Comparison of ENCODE assay signal across 16 cellular contexts in the genomic region with DNA sequence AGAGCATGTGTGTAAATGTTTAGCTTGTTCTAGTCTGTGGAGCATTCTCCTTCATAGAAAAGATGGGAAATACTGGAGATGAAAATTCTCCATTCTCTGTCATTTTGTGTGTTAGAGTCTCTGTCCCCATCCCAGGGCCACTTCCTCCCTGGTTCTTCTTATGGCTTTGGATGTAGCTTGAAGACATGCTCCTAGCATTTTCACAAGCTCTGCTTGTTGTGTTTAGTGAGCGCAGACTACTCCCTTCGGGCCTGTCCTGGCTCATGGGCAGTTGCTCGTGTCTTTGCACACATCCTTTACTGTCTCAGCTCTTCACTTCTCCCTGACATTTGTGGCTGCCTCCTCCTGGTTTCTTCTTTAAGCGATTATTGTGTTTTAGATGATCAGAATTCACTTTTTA. TPM values are rescaled to one million over a fixed set of nuclear protein-coding genes. Genes with fewer than 3 reads are reported as not detected.
A peak's percentile ranks its signal among the peaks of the same experiment; 100 is the strongest.
DNase-seq lines count a peak whose midpoint lies in the region; ATAC-seq and TF ChIP-seq lines count a peak whose summit lies in the region.
"Had no signal": no experiment of that assay in that cellular context is flagged by ENCODE, and none has a peak within 500 bp of the region (broad histone marks: within the 10 kb centered on the region; RNA-seq: fewer than 3 reads in every experiment).

No MANE protein-coding gene starts in this region.

- H3K4me1 Mint-ChIP-seq in activated CD4-positive, alpha-beta T cell treated with anti-CD3 and anti-CD28 coated beads, Interleukin-2, amount 10 ng/mL, durations not matched to agents 24 days and 14 days, result peaks cover 63% of the 10 kb centered on the region
- H3K4me1 Mint-ChIP-seq in activated CD8-positive, alpha-beta T cell treated with anti-CD3 and anti-CD28 coated beads for 36 hours (ENCODE audit: low read depth), result peaks cover 77% of the 10 kb centered on the region

- peak overlapping the region; percentile 42 for H3K27ac Mint-ChIP-seq in activated CD4-positive, alpha-beta T cell treated with anti-CD3 and anti-CD28 coated beads, Interleukin-2, amount 10 ng/mL, durations not matched to agents 24 days and 14 days
- peak overlapping the region; percentile 79 for H3K27ac Mint-ChIP-seq in activated CD8-positive, alpha-beta T cell treated with anti-CD3 and anti-CD28 coated beads for 36 hours
- H3K27ac Mint-ChIP-seq: neural progenitor cell had no signal

- H3K9me3 ChIP-seq in left lung (no peaks in the 10 kb centered on the region), stomach smooth muscle (ENCODE audit: control insufficient read depth in 2 of 2, low read length in 2 of 2) (no peaks in the 10 kb centered on the region)
- H3K9me3 ChIP-seq: upper lobe of left lung had no signal

- H3K27ac ChIP-seq in left lung (peak overlapping the region; percentile 48 to 70), stomach smooth muscle (ENCODE audit: low read length) (peak overlapping the region; percentile 58)
- H3K27ac ChIP-seq: neural progenitor cell had no signal

- no peaks in the 10 kb centered on the region for H3K9me3 Mint-ChIP-seq in activated CD4-positive, alpha-beta T cell treated with anti-CD3 and anti-CD28 coated beads, Interleukin-2, amount 10 ng/mL, durations not matched to agents 24 days and 14 days
- H3K9me3 Mint-ChIP-seq in activated CD8-positive, alpha-beta T cell treated with anti-CD3 and anti-CD28 coated beads for 36 hours, result no peaks in the 10 kb centered on the region
- H3K9me3 Mint-ChIP-seq: neural progenitor cell had no signal

- H3K4me3 ChIP-seq in left lung (no peak overlapping the region), stomach smooth muscle (ENCODE audit: low read length in 2 of 2) (peak overlapping the region in 1 of 2 donors; percentile 40)
- H3K4me3 ChIP-seq: neural progenitor cell, upper lobe of left lung had no signal

- H3K36me3 ChIP-seq in left lung (no peaks in the 10 kb centered on the region), stomach smooth muscle (ENCODE audit: control insufficient read depth in 2 of 2, insufficient read depth in 2 of 2, low read length in 2 of 2) (no peaks in the 10 kb centered on the region)
- H3K36me3 ChIP-seq: neural progenitor cell, upper lobe of left lung had no signal

- H3K4me3 Mint-ChIP-seq in activated CD4-positive, alpha-beta T cell treated with anti-CD3 and anti-CD28 coated beads, Interleukin-2, amount 10 ng/mL, durations not matched to agents 24 days and 14 days, result peak overlapping the region; percentile 27
- H3K4me3 Mint-ChIP-seq in activated CD8-positive, alpha-beta T cell treated with anti-CD3 and anti-CD28 coated beads for 36 hours, result no peak overlapping the region
- H3K4me3 Mint-ChIP-seq: neural progenitor cell had no signal

- ATAC-seq in activated CD8-positive, alpha-beta T cell treated with anti-CD3 and anti-CD28 coated beads for 36 hours, result no peak
- no peak for ATAC-seq in left lung

- H3K27me3 ChIP-seq in left lung, result no peaks in the 10 kb centered on the region
- H3K27me3 ChIP-seq in stomach smooth muscle (ENCODE audit: control insufficient read depth in 1 of 2, insufficient read depth in 2 of 2, low read length in 2 of 2), result no peaks in the 10 kb centered on the region
- H3K27me3 ChIP-seq: neural progenitor cell, upper lobe of left lung had no signal

- H3K4me1 ChIP-seq in left lung (peaks cover 17 to 97% of the 10 kb centered on the region in 2 donors), stomach smooth muscle (ENCODE audit: control insufficient read depth, insufficient read depth, low read length) (peaks cover 42% of the 10 kb centered on the region)

- DNase-seq in activated CD4-positive, alpha-beta T cell treated with anti-CD3 and anti-CD28 coated beads, Interleukin-2, amount 10 ng/mL, durations not matched to agents 24 days and 14 days, result no peak
- no peak for DNase-seq in activated CD4-positive, alpha-beta T cell treated with anti-CD3 and anti-CD28 coated beads, Interleukin-2, amount 50 U/mL, for 1 hour
- DNase-seq in activated CD8-positive, alpha-beta T cell treated with anti-CD3 and anti-CD28 coated beads for 36 hours, result no peak
- no peak for DNase-seq in left lung
- DNase-seq in epidermal melanocyte (ENCODE audit: insufficient read length, low spot score), result no peak
- no peak for DNase-seq in cerebellar nuclear complex (lab: John Stamatoyannopoulos, UW)
- no peak for DNase-seq in activated gamma-delta T cell (lab: John Stamatoyannopoulos, UW)
- DNase-seq: activated CD4-positive, CD25-positive, alpha-beta regulatory T cell treated with anti-CD3 and anti-CD28 coated beads, Interleukin-2, amount 50 U/mL, for 72 hours; NCI-H2171 treated with DMSO at 0.1 percent for 48 hours; SHP77; stimulated activated CD4-positive, alpha-beta T cell treated with anti-CD3 and anti-CD28 coated beads, Interleukin-4, amount 100 ng/mL, for 24 hours had no signal

- intact Hi-C loops in activated CD4-positive, alpha-beta T cell treated with anti-CD3 and anti-CD28 coated beads, Interleukin-2, amount 10 ng/mL, durations not matched to agents 24 days and 14 days (cut with micrococcal nuclease), result loop anchor here (5.0 kb wide), 1 partner anchor 33 kb away; the partner anchor contains the start of gene MAPKAPK2
- intact Hi-C loops in activated CD8-positive, alpha-beta T cell treated with anti-CD3 and anti-CD28 coated beads for 36 hours (cut with micrococcal nuclease), result no loop called here
- intact Hi-C loops in left lung (cut with DNase I), result no loop called here

- CTCF ChIA-PET in activated CD8-positive, alpha-beta T cell treated with anti-CD3 and anti-CD28 coated beads for 36 hours (lab: Charles Lee), result interaction anchor here (0.7 to 10.4 kb wide), 13 partner anchors 11 to 267 kb away, joined by 3 to 109 read pairs (median 4); no protein-coding TSS in a partner anchor

- TF ChIP-seq CTCF in activated CD8-positive, alpha-beta T cell treated with anti-CD3 and anti-CD28 coated beads for 36 hours (IDR thresholded peaks at IDR 0.05), result no peak
- no peak for TF ChIP-seq CTCF in left lung (IDR thresholded peaks at IDR 0.05)

- H3K36me3 Mint-ChIP-seq in activated CD4-positive, alpha-beta T cell treated with anti-CD3 and anti-CD28 coated beads, Interleukin-2, amount 10 ng/mL, durations not matched to agents 24 days and 14 days (ENCODE audit: low read depth), result peaks cover 6% of the 10 kb centered on the region
- H3K36me3 Mint-ChIP-seq in activated CD8-positive, alpha-beta T cell treated with anti-CD3 and anti-CD28 coated beads for 36 hours (ENCODE audit: low read depth), result no peaks in the 10 kb centered on the region
- H3K36me3 Mint-ChIP-seq: neural progenitor cell had no signal

- POLR2A ChIA-PET in activated CD8-positive, alpha-beta T cell treated with anti-CD3 and anti-CD28 coated beads for 36 hours (lab: Charles Lee), result interaction anchor here (1.1 kb wide), 1 partner anchor 11 kb away, joined by 4 read pairs; no protein-coding TSS in a partner anchor

- no peak overlapping the region for H3K9ac ChIP-seq in stomach smooth muscle (ENCODE audit: low read length in 2 of 2)
- H3K9ac ChIP-seq: neural progenitor cell had no signal

- no peaks in the 10 kb centered on the region for H3K27me3 Mint-ChIP-seq in activated CD4-positive, alpha-beta T cell treated with anti-CD3 and anti-CD28 coated beads, Interleukin-2, amount 10 ng/mL, durations not matched to agents 24 days and 14 days
- no peaks in the 10 kb centered on the region for H3K27me3 Mint-ChIP-seq in activated CD8-positive, alpha-beta T cell treated with anti-CD3 and anti-CD28 coated beads for 36 hours

RNA-seq across cellular contexts. Expression of gene MAPKAPK2, which starts 30.4 kb away (rescaled TPM):
- 95.1 and 97.4 TPM in 2 replicates for total RNA-seq in activated CD4-positive, alpha-beta T cell treated with anti-CD3 and anti-CD28 coated beads, Interleukin-2, amount 10 ng/mL, durations not matched to agents 24 days and 14 days
- total RNA-seq in activated CD8-positive, alpha-beta T cell treated with anti-CD3 and anti-CD28 coated beads for 36 hours, result 10 to 100 TPM; 50.4 to 51.4 TPM
- total RNA-seq in left lung, result 100 to 1,000 TPM in 1 of 2 donors, 10 to 100 TPM in 1; 92.2 to 113 TPM

RNA-seq across cellular contexts. Expression of gene IL19, which starts 55.5 kb away (rescaled TPM):
- not detected in 2 replicates for total RNA-seq in activated CD4-positive, alpha-beta T cell treated with anti-CD3 and anti-CD28 coated beads, Interleukin-2, amount 10 ng/mL, durations not matched to agents 24 days and 14 days
- total RNA-seq in activated CD8-positive, alpha-beta T cell treated with anti-CD3 and anti-CD28 coated beads for 36 hours, result not detected
- total RNA-seq in left lung, result not detected
- total RNA-seq: endothelial cell of umbilical vein, H4, upper lobe of left lung had no signal

RNA-seq across cellular contexts. Expression of gene IL10, which starts 57.2 kb away (rescaled TPM):
- 3.4 TPM in 2 replicates for total RNA-seq in activated CD4-positive, alpha-beta T cell treated with anti-CD3 and anti-CD28 coated beads, Interleukin-2, amount 10 ng/mL, durations not matched to agents 24 days and 14 days
- under 1 TPM in 1 of 2 experiments, not detected in 1; 0.32 TPM for total RNA-seq in activated CD8-positive, alpha-beta T cell treated with anti-CD3 and anti-CD28 coated beads for 36 hours
- 1 to 10 TPM; 3.0 to 6.2 TPM for total RNA-seq in left lung
- total RNA-seq: endothelial cell of umbilical vein, H4 had no signal
